Comparison of ENCODE assay signal across 2 cellular contexts in the genomic region with DNA sequence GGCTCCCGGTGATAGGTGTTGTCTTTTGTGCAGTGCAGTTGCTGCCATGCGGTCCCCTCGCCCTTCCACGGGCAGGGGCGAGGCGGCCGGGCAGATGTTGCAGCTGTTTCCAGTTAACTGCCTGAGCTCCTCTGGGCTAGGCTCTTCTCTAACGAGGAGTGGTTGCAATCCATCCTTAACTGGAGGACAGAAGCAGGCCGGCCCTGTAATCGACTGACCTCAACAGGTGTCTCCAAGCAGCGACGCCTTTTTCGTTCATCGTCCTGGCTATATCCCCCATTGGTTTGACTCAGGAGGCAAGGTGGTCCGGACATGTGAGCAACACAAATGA.
TF ChIP-seq lines count a peak whose summit lies in the region.

No MANE protein-coding gene starts in this region.

TF ChIP-seq in Ishikawa, 13 proteins besides CTCF, POLR2A, EP300 and RAD21 (continued from another document):
- no peak for TF ChIP-seq REST (IDR thresholded peaks at IDR 0.05; ENCODE audit: low read depth)
- TF ChIP-seq TCF12 (IDR thresholded peaks at IDR 0.05; ENCODE audit: low read depth), result no peak
- no peak for TF ChIP-seq FOXM1 (IDR thresholded peaks at IDR 0.05; ENCODE audit: borderline replicate concordance, low read depth)
- TF ChIP-seq EGR1 (IDR thresholded peaks at IDR 0.05), result no peak
- TF ChIP-seq CREB1 (IDR thresholded peaks at IDR 0.05; ENCODE audit: low read depth), result no peak
- TF ChIP-seq USF1 (IDR thresholded peaks at IDR 0.05), result no peak
- TF ChIP-seq YY1 (IDR thresholded peaks at IDR 0.05; ENCODE audit: low read depth), result no peak
- no peak for TF ChIP-seq TAF1 (IDR thresholded peaks at IDR 0.05; ENCODE audit: low read depth)
- no peak; the same call in 1 of the 2 replicates for TF ChIP-seq CEBPB (IDR thresholded peaks at IDR 0.05)
- TF ChIP-seq ZBTB7A (IDR thresholded peaks at IDR 0.05; ENCODE audit: low read depth), result 0 out of 2 replicates have a peak, but pooled peaks have one; percentile 48

TF ChIP-seq in K562, 482 proteins besides CTCF, POLR2A, EP300 and RAD21 (continued from another document and continues in another):
- TF ChIP-seq MGA (IDR thresholded peaks at IDR 0.05) (peak; percentile 39), SMARCE1 (IDR thresholded peaks at IDR 0.05) (0 out of 2 replicates have a peak, but pooled peaks have one; percentile 51), EP400 (IDR thresholded peaks at IDR 0.05) (peak; percentile 14; the same call in 1 of the 2 replicates), KHSRP (IDR thresholded peaks at IDR 0.05) (no peak), HDAC1 (IDR thresholded peaks at IDR 0.05) (0 out of 4 replicates have a peak, but pooled peaks of 1 of the 2 experiments have one; percentile 2), ZNF644 (tag; IDR thresholded peaks at IDR 0.05; ENCODE audit: low read depth) (peak; percentile 15; the same call in 1 of the 2 replicates), CREB3 (tag; conservative IDR thresholded peaks at IDR 0.05; ENCODE audit: low read depth) (0 out of 2 replicates have a peak, but pooled peaks have one; percentile 3), ZBTB40 (IDR thresholded peaks at IDR 0.05) (peak; percentile 25; the same call in 1 of the 2 replicates), ZBTB40 (CRISPR knock-in tag; IDR thresholded peaks at IDR 0.05) (no peak), TAF9B (IDR thresholded peaks at IDR 0.05; ENCODE audit: partially characterized antibody) (peak; percentile 3), MNT (conservative IDR thresholded peaks at IDR 0.05) (peak in 1 of 2 experiments; percentile 5; a peak in 1 of 4 replicates), NR4A1 (CRISPR knock-in tag; IDR thresholded peaks at IDR 0.05) (no peak), NR4A1 (tag; IDR thresholded peaks at IDR 0.05) (no peak), ZNF584 (CRISPR knock-in tag; IDR thresholded peaks at IDR 0.05; ENCODE audit: low read depth) (0 out of 2 replicates have a peak, but pooled peaks have one; percentile 10)
- TF ChIP-seq, protein P1, sequence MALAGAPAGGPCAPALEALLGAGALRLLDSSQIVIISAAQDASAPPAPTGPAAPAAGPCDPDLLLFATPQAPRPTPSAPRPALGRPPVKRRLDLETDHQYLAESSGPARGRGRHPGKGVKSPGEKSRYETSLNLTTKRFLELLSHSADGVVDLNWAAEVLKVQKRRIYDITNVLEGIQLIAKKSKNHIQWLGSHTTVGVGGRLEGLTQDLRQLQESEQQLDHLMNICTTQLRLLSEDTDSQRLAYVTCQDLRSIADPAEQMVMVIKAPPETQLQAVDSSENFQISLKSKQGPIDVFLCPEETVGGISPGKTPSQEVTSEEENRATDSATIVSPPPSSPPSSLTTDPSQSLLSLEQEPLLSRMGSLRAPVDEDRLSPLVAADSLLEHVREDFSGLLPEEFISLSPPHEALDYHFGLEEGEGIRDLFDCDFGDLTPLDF (CRISPR knock-in tag; IDR thresholded peaks at IDR 0.05), result 0 out of 2 replicates have a peak, but pooled peaks have one; percentile 5
- TF ChIP-seq, protein P2, sequence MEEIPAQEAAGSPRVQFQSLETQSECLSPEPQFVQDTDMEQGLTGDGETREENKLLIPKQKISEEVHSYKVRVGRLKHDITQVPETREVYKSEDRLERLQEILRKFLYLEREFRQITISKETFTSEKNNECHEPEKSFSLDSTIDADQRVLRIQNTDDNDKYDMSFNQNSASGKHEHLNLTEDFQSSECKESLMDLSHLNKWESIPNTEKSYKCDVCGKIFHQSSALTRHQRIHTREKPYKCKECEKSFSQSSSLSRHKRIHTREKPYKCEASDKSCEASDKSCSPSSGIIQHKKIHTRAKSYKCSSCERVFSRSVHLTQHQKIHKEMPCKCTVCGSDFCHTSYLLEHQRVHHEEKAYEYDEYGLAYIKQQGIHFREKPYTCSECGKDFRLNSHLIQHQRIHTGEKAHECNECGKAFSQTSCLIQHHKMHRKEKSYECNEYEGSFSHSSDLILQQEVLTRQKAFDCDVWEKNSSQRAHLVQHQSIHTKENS (CRISPR knock-in tag; IDR thresholded peaks at IDR 0.05), result no peak
